ENCODE assay signal across 13 cellular contexts in genomic region chr6:4280031-4280430, GRCh38.
DNase-seq lines count a peak whose midpoint lies in the region; ATAC-seq, FAIRE-seq and TF ChIP-seq lines count a peak whose summit lies in the region.
"Had no signal": no experiment of that assay in that cellular context is flagged by ENCODE, and none has a peak within 500 bp of the region (broad histone marks: within the 10 kb centered on the region; RNA-seq: fewer than 3 reads in every experiment).

No MANE protein-coding gene starts in this region.

- H3K4me3 Mint-ChIP-seq in MCF 10A (ENCODE audit: unreplicated experiment), result peak overlapping the region; percentile 75
- H3K4me3 Mint-ChIP-seq: CD8-positive, alpha-beta memory T cell had no signal

- H2AFZ ChIP-seq in mammary epithelial cell (ENCODE audit: low read depth, low read length) (no peak overlapping the region), keratinocyte (ENCODE audit: control insufficient read depth, low read length) (no peak overlapping the region)

- WGBS in mammary epithelial cell (ENCODE audit: low coverage, missing lambda C conversion rate), result 98% methylated on average over 6 of the region's 7 CpGs

- H3K9me1 ChIP-seq in keratinocyte (ENCODE audit: control insufficient read depth, extremely low read depth, insufficient read depth, low read length), result no peaks in the 10 kb centered on the region

- H3K9ac ChIP-seq in mammary epithelial cell (ENCODE audit: insufficient read depth, low read length) (no peak overlapping the region), keratinocyte (ENCODE audit: control insufficient read depth, extremely low read depth, insufficient read depth, low read length) (no peak overlapping the region)
- H3K9ac ChIP-seq: BLaER1 had no signal

- no peaks in the 10 kb centered on the region for H3K36me3 Mint-ChIP-seq in MCF 10A (ENCODE audit: insufficient read depth, unreplicated experiment)
- H3K36me3 Mint-ChIP-seq: CD8-positive, alpha-beta memory T cell had no signal

- H4K20me1 ChIP-seq in mammary epithelial cell (ENCODE audit: insufficient read depth, low read length) (no peaks in the 10 kb centered on the region), keratinocyte (ENCODE audit: control insufficient read depth, extremely low read depth, insufficient read depth, low read length) (no peaks in the 10 kb centered on the region)
- H4K20me1 ChIP-seq: BLaER1 had no signal

- peaks cover 23% of the 10 kb centered on the region for H3K4me1 Mint-ChIP-seq in MCF 10A (ENCODE audit: insufficient read depth, unreplicated experiment)

- no peaks in the 10 kb centered on the region for H3K9me3 ChIP-seq in mammary epithelial cell (replicated peaks; ENCODE audit: insufficient read depth, low read length)
- H3K9me3 ChIP-seq in keratinocyte (ENCODE audit: control insufficient read depth, low read depth, low read length), result no peaks in the 10 kb centered on the region
- H3K9me3 ChIP-seq: Caco-2 had no signal

- ATAC-seq in HG02798 (IDR thresholded peaks at IDR 0.05; ENCODE audit: poor library complexity, unreplicated experiment) (no peak), HG02885 (IDR thresholded peaks at IDR 0.05; ENCODE audit: poor library complexity, unreplicated experiment) (no peak)

- no peak overlapping the region for H3K27ac Mint-ChIP-seq in MCF 10A (ENCODE audit: low read depth, unreplicated experiment)
- H3K27ac Mint-ChIP-seq: CD8-positive, alpha-beta memory T cell had no signal

- H3K9me3 Mint-ChIP-seq in MCF 10A (ENCODE audit: unreplicated experiment), result no peaks in the 10 kb centered on the region

- H3K4me3 ChIP-seq in mammary epithelial cell (replicated peaks in 1 of 3; ENCODE audit: insufficient read depth in 1 of 3, low read depth in 2 of 3, low read length in 3 of 3) (no peak overlapping the region), keratinocyte (ENCODE audit: control insufficient read depth in 2 of 3, extremely low read depth in 1 of 3, insufficient read depth in 2 of 3, low read depth in 1 of 3, low read length in 3 of 3) (no peak overlapping the region)
- H3K4me3 ChIP-seq: BLaER1 had no signal

- H3K4me1 ChIP-seq in mammary epithelial cell (ENCODE audit: insufficient read depth, low read length), result peaks cover 19% of the 10 kb centered on the region
- H3K4me1 ChIP-seq in keratinocyte (ENCODE audit: control insufficient read depth, extremely low read depth, insufficient read depth, low read length), result peaks cover 20% of the 10 kb centered on the region
- H3K4me1 ChIP-seq: BLaER1, Caco-2 had no signal

- H3K36me3 ChIP-seq in mammary epithelial cell (ENCODE audit: insufficient read depth, low read length) (no peaks in the 10 kb centered on the region), keratinocyte (ENCODE audit: control insufficient read depth in 2 of 2, extremely low read depth in 1 of 2, insufficient read depth in 2 of 2, low read length in 2 of 2) (no peaks in the 10 kb centered on the region)
- H3K36me3 ChIP-seq: BLaER1 had no signal

- dilution Hi-C loops in mammary epithelial cell (cut with HindIII; ENCODE audit: low sequenced_read_pairs) (loop anchor here (5.0 kb wide), 1 partner anchor 72 kb away; no protein-coding TSS in a partner anchor), keratinocyte (cut with MboI; ENCODE audit: extremely low pct_ligation_motif_present, low sequenced_read_pairs) (no loop called here)

- in situ Hi-C loops in mammary epithelial cell (cut with MboI; ENCODE audit: low sequenced_read_pairs in 2 of 2), result no loop called here

- intact Hi-C loops in MCF 10A (cut with micrococcal nuclease) (no loop called here), mammary epithelial cell (cut with micrococcal nuclease) (loop anchor here (2.0 kb wide), 1 partner anchor 19 kb away; no protein-coding TSS in a partner anchor)

- DNase-seq in MCF 10A (ENCODE audit: unreplicated experiment) (peak; percentile 6), mammary epithelial cell (no peak), amniotic epithelial cell (ENCODE audit: low read depth) (peak; percentile 71), keratinocyte (ENCODE audit: low read depth, low spot score) (no peak), NCI-H1092 (lab: John Stamatoyannopoulos, UW) (no peak), NCI-H82 (lab: John Stamatoyannopoulos, UW) (no peak)
- DNase-seq: AML-193; Caco-2; CD8-positive, alpha-beta memory T cell had no signal

- H3K27ac ChIP-seq in mammary epithelial cell (ENCODE audit: insufficient read depth, low read depth, low read length) (no peak overlapping the region), keratinocyte (ENCODE audit: control insufficient read depth, insufficient read depth, low read length) (peak overlapping the region; percentile 89)
- H3K27ac ChIP-seq: 22Rv1, BLaER1 had no signal

- no peaks in the 10 kb centered on the region for H3K79me2 ChIP-seq in mammary epithelial cell (ENCODE audit: insufficient read depth, low read length)
- H3K79me2 ChIP-seq in keratinocyte (ENCODE audit: control insufficient read depth, insufficient read depth, low read length), result no peaks in the 10 kb centered on the region

- H3K27me3 ChIP-seq in mammary epithelial cell (ENCODE audit: insufficient read depth, low read length) (no peaks in the 10 kb centered on the region), keratinocyte (ENCODE audit: control insufficient read depth, extremely low read depth, insufficient read depth, low read length) (no peaks in the 10 kb centered on the region)
- H3K27me3 ChIP-seq: BLaER1 had no signal

- POLR2A ChIA-PET in MCF 10A (lab: Yijun Ruan, JAX), result interaction anchor here (0.9 to 2.0 kb wide), 3 partner anchors 10 to 327 kb away, joined by 3 to 18 read pairs (median 3); no protein-coding TSS in a partner anchor

- H3K4me2 ChIP-seq in mammary epithelial cell (ENCODE audit: insufficient read depth, low read depth, low read length) (no peak overlapping the region), keratinocyte (ENCODE audit: control insufficient read depth, extremely low read depth, insufficient read depth, low read depth, low read length) (peak overlapping the region; percentile 94)
- H3K4me2 ChIP-seq: BLaER1 had no signal

- no peaks in the 10 kb centered on the region for H3K27me3 Mint-ChIP-seq in MCF 10A (ENCODE audit: insufficient read depth, unreplicated experiment)

- BruUV-seq in MCF 10A (replicated peaks; lab: Mats Ljungman, UMichigan), result no TSS peak
- BruUV-seq in mammary epithelial cell (replicated peaks; lab: Mats Ljungman, UMichigan), result no TSS peak

- FAIRE-seq in keratinocyte (lab: Jason Lieb, UNC), result no peak

- TF ChIP-seq CTCF in MCF 10A (IDR thresholded peaks at IDR 0.05; ENCODE audit: unreplicated experiment) (no peak), mammary epithelial cell (conservative IDR thresholded peaks at IDR 0.05 in 1 of 2, IDR thresholded peaks at IDR 0.05 in 1 of 2; ENCODE audit: extremely low read depth in 1 of 2, insufficient read depth in 1 of 2, low read depth in 1 of 2, low read length in 2 of 2) (no peak), keratinocyte (optimal IDR thresholded peaks at IDR 0.05 in 1 of 3, IDR thresholded peaks at IDR 0.05 in 1 of 3, conservative IDR thresholded peaks at IDR 0.05 in 1 of 3; ENCODE audit: extremely low read depth in 1 of 3, insufficient read depth in 2 of 3, low read length in 3 of 3) (no peak)

- CTCF ChIA-PET in MCF 10A (lab: Yijun Ruan, JAX), result interaction anchor here (0.9 to 1.2 kb wide), 2 partner anchors 27 to 34 kb away, joined by 3 to 4 read pairs; no protein-coding TSS in a partner anchor
- CTCF ChIA-PET in mammary epithelial cell (lab: Charles Lee; ENCODE audit: low non-redundant PET), result no interaction called here

Comparison
In these comparisons a context has a peak if more than half of its experiments do, and no peak if none do; other contexts are left out.
1. DNase-seq: peak in MCF 10A (single experiment) and amniotic epithelial cell (single experiment); none in mammary epithelial cell (single experiment), keratinocyte (single experiment), NCI-H1092 (single experiment) and NCI-H82 (single experiment).